ENCODE assay signal across 8 cellular contexts in the genomic region with DNA sequence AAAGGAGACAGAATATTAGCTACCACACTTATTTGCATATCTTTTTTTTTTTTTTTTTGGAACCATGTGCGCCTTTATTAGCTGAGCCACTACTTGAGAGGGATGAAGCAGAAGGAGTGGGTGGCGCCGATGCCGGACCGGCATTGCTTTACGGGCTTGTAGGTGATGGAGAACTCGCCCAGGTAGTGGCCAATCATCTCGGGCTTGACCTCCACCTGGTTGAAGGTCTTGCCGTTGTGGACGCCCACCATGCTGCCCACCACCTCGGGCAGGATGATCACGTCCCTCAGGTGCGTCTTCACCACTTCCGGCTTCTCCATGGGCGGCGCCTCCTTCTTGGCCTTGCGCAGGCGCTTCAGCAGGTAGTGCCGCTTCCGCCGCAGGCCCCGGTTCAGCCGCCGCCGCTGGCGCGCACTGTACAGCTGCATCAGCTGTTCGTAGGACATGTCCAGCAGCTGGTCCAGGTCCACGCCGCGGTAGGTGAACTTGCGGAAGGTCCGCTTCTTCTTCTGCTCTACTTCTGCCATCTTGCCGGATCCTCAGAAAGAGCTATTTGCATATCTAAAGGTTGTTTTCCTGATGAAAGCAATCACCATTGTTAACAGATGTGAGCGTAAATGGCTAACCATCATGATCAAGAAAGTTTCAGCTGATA. TPM values are rescaled to one million over a fixed set of nuclear protein-coding genes. Genes with fewer than 3 reads are reported as not detected.
DNase-seq lines count a peak whose midpoint lies in the region; ATAC-seq and TF ChIP-seq lines count a peak whose summit lies in the region.
"Not testable (repeated sequence)": the region's sequence is repeated elsewhere in the genome, so short reads cannot be mapped to it uniquely, and the experiment has no call there.

No MANE protein-coding gene starts in this region.

- H3K27ac ChIP-seq in fibroblast of lung (ENCODE audit: insufficient read depth, low read length): not testable (repeated sequence)

- H2AFZ ChIP-seq in fibroblast of lung (ENCODE audit: low read length): not testable (repeated sequence)

- H4K20me1 ChIP-seq in fibroblast of lung (ENCODE audit: control insufficient read depth, extremely low read depth, insufficient read depth, low read length): not testable (repeated sequence)

- H3K9me3 Mint-ChIP-seq in activated B cell treated with CpG ODN at 0.5 μM for 24 hours; activated naive CD4-positive, alpha-beta T cell treated with anti-CD3 and anti-CD28 coated beads, Interleukin-2, amount 10 ng/mL, durations not matched to agents 7 days and 5 days; natural killer cell treated with Interleukin-12 subunit alpha and Interleukin-12 subunit beta and Interleukin-15 and Interleukin-18, amount 100 ng/mL, for 72 hours; stimulated activated effector memory CD8-positive, alpha-beta T cell treated with anti-CD3 and anti-CD28 coated beads, Interleukin-12 subunit alpha, Interleukin-12 subunit beta, amount 100 ng/mL, for 72 hours: not testable (repeated sequence)

- not testable (repeated sequence) for H3K36me3 ChIP-seq in fibroblast of lung (ENCODE audit: control insufficient read depth, insufficient read depth, low read length)

- H3K27ac Mint-ChIP-seq in activated B cell treated with CpG ODN at 0.5 μM for 24 hours: peak overlapping the region; percentile 80
- H3K27ac Mint-ChIP-seq in activated naive CD4-positive, alpha-beta T cell treated with anti-CD3 and anti-CD28 coated beads, Interleukin-2, amount 10 ng/mL, durations not matched to agents 7 days and 5 days: peak overlapping the region; percentile 85
- peak overlapping the region; percentile 57 to 65 for H3K27ac Mint-ChIP-seq in natural killer cell treated with Interleukin-12 subunit alpha and Interleukin-12 subunit beta and Interleukin-15 and Interleukin-18, amount 100 ng/mL, for 72 hours
- peak overlapping the region; percentile 58 for H3K27ac Mint-ChIP-seq in stimulated activated effector memory CD8-positive, alpha-beta T cell treated with anti-CD3 and anti-CD28 coated beads, Interleukin-12 subunit alpha, Interleukin-12 subunit beta, amount 100 ng/mL, for 72 hours

- H3K4me3 Mint-ChIP-seq in activated B cell treated with CpG ODN at 0.5 μM for 24 hours: peak overlapping the region; percentile 84
- H3K4me3 Mint-ChIP-seq in activated naive CD4-positive, alpha-beta T cell treated with anti-CD3 and anti-CD28 coated beads, Interleukin-2, amount 10 ng/mL, durations not matched to agents 7 days and 5 days: peak overlapping the region; percentile 78
- H3K4me3 Mint-ChIP-seq in natural killer cell treated with Interleukin-12 subunit alpha and Interleukin-12 subunit beta and Interleukin-15 and Interleukin-18, amount 100 ng/mL, for 72 hours: peak overlapping the region; percentile 38
- H3K4me3 Mint-ChIP-seq in stimulated activated effector memory CD8-positive, alpha-beta T cell treated with anti-CD3 and anti-CD28 coated beads, Interleukin-12 subunit alpha, Interleukin-12 subunit beta, amount 100 ng/mL, for 72 hours: peak overlapping the region; percentile 63

- not testable (repeated sequence) for H3K27me3 Mint-ChIP-seq in activated B cell treated with CpG ODN at 0.5 μM for 24 hours; activated naive CD4-positive, alpha-beta T cell treated with anti-CD3 and anti-CD28 coated beads, Interleukin-2, amount 10 ng/mL, durations not matched to agents 7 days and 5 days
- peaks cover 20 to 31% of the 10 kb centered on the region in 2 donors for H3K27me3 Mint-ChIP-seq in natural killer cell treated with Interleukin-12 subunit alpha and Interleukin-12 subunit beta and Interleukin-15 and Interleukin-18, amount 100 ng/mL, for 72 hours

- TF ChIP-seq CTCF in activated B cell treated with CpG ODN at 0.5 μM for 24 hours (IDR thresholded peaks at IDR 0.05); fibroblast of lung (conservative IDR thresholded peaks at IDR 0.05 in 1 of 2, IDR thresholded peaks at IDR 0.05 in 1 of 2; ENCODE audit: low read depth in 1 of 2, low read length in 2 of 2): not testable (repeated sequence)

- peak overlapping the region in 1 of 4 experiments; percentile 47 for H3K4me3 ChIP-seq in fibroblast of lung (replicated peaks in 1 of 4; ENCODE audit: control extremely low read depth in 1 of 4, insufficient read depth in 1 of 4, low read depth in 3 of 4, low read length in 4 of 4)

- intact Hi-C loops in activated B cell treated with CpG ODN at 0.5 μM for 24 hours (cut with micrococcal nuclease): loop anchor here (1.0 kb wide), 1 partner anchor 17 kb away; the partner anchor contains the start of gene COA6

- H3K4me1 ChIP-seq in fibroblast of lung (ENCODE audit: control insufficient read depth, extremely low read depth, insufficient read depth, low read length): not testable (repeated sequence)

- not testable (repeated sequence) for H3K4me2 ChIP-seq in fibroblast of lung (ENCODE audit: extremely low read depth, insufficient read depth, low read length)

- POLR2A ChIA-PET in activated B cell treated with CpG ODN at 0.5 μM for 24 hours (lab: Charles Lee): interaction anchor here (0.6 to 2.7 kb wide), 4 partner anchors 17 to 121 kb away, joined by 3 to 19 read pairs (median 3); partner anchors contain the start of gene COA6

- not testable (repeated sequence) for H3K4me1 Mint-ChIP-seq in activated B cell treated with CpG ODN at 0.5 μM for 24 hours; natural killer cell treated with Interleukin-12 subunit alpha and Interleukin-12 subunit beta and Interleukin-15 and Interleukin-18, amount 100 ng/mL, for 72 hours (ENCODE audit: low read depth in 2 of 2)
- peaks cover 13% of the 10 kb centered on the region for H3K4me1 Mint-ChIP-seq in activated naive CD4-positive, alpha-beta T cell treated with anti-CD3 and anti-CD28 coated beads, Interleukin-2, amount 10 ng/mL, durations not matched to agents 7 days and 5 days
- H3K4me1 Mint-ChIP-seq in stimulated activated effector memory CD8-positive, alpha-beta T cell treated with anti-CD3 and anti-CD28 coated beads, Interleukin-12 subunit alpha, Interleukin-12 subunit beta, amount 100 ng/mL, for 72 hours: peaks cover 17% of the 10 kb centered on the region

- not testable (repeated sequence) for H3K27me3 ChIP-seq in fibroblast of lung (ENCODE audit: control insufficient read depth, insufficient read depth, low read length)

- DNase-seq in DMS153 (lab: John Stamatoyannopoulos, UW) (peak; percentile 1), NCI-H345 (lab: John Stamatoyannopoulos, UW) (peak; percentile 84), activated B cell treated with CpG ODN at 0.5 μM for 24 hours (peak; percentile 38), fibroblast of lung (ENCODE audit: low read depth in 2 of 2) (peak; percentile 3 to 4)
- peak; percentile 66 for DNase-seq in activated naive CD4-positive, alpha-beta T cell treated with anti-CD3 and anti-CD28 coated beads, Interleukin-2, amount 10 ng/mL, durations not matched to agents 7 days and 5 days
- DNase-seq in natural killer cell treated with Interleukin-12 subunit alpha and Interleukin-12 subunit beta and Interleukin-15 and Interleukin-18, amount 100 ng/mL, for 72 hours (ENCODE audit: low spot score): not testable (repeated sequence)
- peak; percentile 19 to 80 for DNase-seq in stimulated activated effector memory CD8-positive, alpha-beta T cell treated with anti-CD3 and anti-CD28 coated beads, Interleukin-12 subunit alpha, Interleukin-12 subunit beta, amount 100 ng/mL, for 72 hours (ENCODE audit: low spot score in 2 of 2)

- not testable (repeated sequence) for H3K9ac ChIP-seq in fibroblast of lung (ENCODE audit: insufficient read depth, low read length)

- ATAC-seq in HG02973 (IDR thresholded peaks at IDR 0.05; ENCODE audit: unreplicated experiment): peak; percentile 60
- peak; percentile 81 for ATAC-seq in activated B cell treated with CpG ODN at 0.5 μM for 24 hours (ENCODE audit: low read depth)
- ATAC-seq in natural killer cell treated with Interleukin-12 subunit alpha and Interleukin-12 subunit beta and Interleukin-15 and Interleukin-18, amount 100 ng/mL, for 72 hours: peak; percentile 49 to 78
- peak; percentile 72 for ATAC-seq in stimulated activated effector memory CD8-positive, alpha-beta T cell treated with anti-CD3 and anti-CD28 coated beads, Interleukin-12 subunit alpha, Interleukin-12 subunit beta, amount 100 ng/mL, for 72 hours

- CTCF ChIA-PET in activated B cell treated with CpG ODN at 0.5 μM for 24 hours (lab: Charles Lee): not testable (repeated sequence)
- CTCF ChIA-PET in activated naive CD4-positive, alpha-beta T cell treated with anti-CD3 and anti-CD28 coated beads, Interleukin-2, amount 10 ng/mL, durations not matched to agents 7 days and 5 days (lab: Charles Lee): interaction anchor here (1.0 to 1.5 kb wide), 3 partner anchors 15 to 203 kb away, joined by 3 to 5 read pairs (median 3); no protein-coding TSS in a partner anchor

- not testable (repeated sequence) for H3K36me3 Mint-ChIP-seq in activated B cell treated with CpG ODN at 0.5 μM for 24 hours (ENCODE audit: low read depth); activated naive CD4-positive, alpha-beta T cell treated with anti-CD3 and anti-CD28 coated beads, Interleukin-2, amount 10 ng/mL, durations not matched to agents 7 days and 5 days; natural killer cell treated with Interleukin-12 subunit alpha and Interleukin-12 subunit beta and Interleukin-15 and Interleukin-18, amount 100 ng/mL, for 72 hours; stimulated activated effector memory CD8-positive, alpha-beta T cell treated with anti-CD3 and anti-CD28 coated beads, Interleukin-12 subunit alpha, Interleukin-12 subunit beta, amount 100 ng/mL, for 72 hours

- H3K79me2 ChIP-seq in fibroblast of lung (ENCODE audit: control insufficient read depth, insufficient read depth, low read length): not testable (repeated sequence)

- not testable (repeated sequence) for H3K9me3 ChIP-seq in fibroblast of lung (ENCODE audit: control insufficient read depth, insufficient read depth, low read depth, low read length)

RNA-seq across cellular contexts. Expression of gene COA6, which starts 16.5 kb away (rescaled TPM):
- 20.7 and 24.0 TPM in 2 replicates for total RNA-seq in activated B cell treated with CpG ODN at 0.5 μM for 24 hours
- total RNA-seq in fibroblast of lung: 24.1 and 27.7 TPM in 2 replicates
- polyA plus RNA-seq in fibroblast of lung: 21.7 and 28.1 TPM in 2 replicates
- polyA plus RNA-seq in fibroblast of lung (2012): 39.7 and 60.9 TPM in 2 replicates
- 1.7 and 3.1 TPM in 2 replicates for polyA minus RNA-seq in fibroblast of lung (ENCODE audit: low replicate concordance)
- 10 to 100 TPM; 27.2 to 32.6 TPM for total RNA-seq in natural killer cell treated with Interleukin-12 subunit alpha and Interleukin-12 subunit beta and Interleukin-15 and Interleukin-18, amount 100 ng/mL, for 72 hours
